15 cellular contexts compared by ENCODE assay signal in the genomic region with DNA sequence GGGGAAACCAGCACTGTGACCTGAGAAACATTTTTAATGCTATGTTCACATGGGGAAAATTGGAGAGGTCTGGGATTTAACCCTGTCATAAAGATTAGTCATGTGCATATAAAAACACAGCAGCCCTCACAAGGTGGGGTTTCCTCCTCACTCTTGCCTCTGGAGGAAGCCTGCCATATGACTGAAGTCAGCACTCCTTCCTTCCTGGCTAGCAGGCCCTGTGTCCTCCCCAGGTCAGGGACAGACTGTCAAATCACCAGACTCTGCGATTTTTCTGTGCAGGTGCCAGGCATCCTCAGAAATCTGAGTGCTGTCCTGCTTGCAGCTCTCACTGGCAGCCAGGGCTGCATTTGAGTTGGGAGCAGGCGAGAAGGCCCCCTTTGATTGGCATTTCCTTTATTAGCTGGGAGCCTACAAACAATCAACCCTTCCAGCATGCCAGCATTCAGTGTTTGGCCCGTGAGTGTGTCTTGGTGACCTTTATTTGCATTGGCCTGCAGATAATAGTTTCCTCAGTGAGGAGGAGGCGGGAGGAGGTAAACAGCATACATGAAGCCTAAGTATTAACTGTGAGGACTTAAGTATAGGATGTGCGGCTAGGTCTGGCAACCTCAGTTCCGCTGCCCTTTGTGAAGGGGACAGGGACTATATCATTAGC.
DNase-seq lines count a peak whose midpoint lies in the region; FAIRE-seq and TF ChIP-seq lines count a peak whose summit lies in the region.
"Had no signal": no experiment of that assay in that cellular context is flagged by ENCODE, and none has a peak within 500 bp of the region (broad histone marks: within the 10 kb centered on the region; RNA-seq: fewer than 3 reads in every experiment).

No MANE protein-coding gene starts in this region.

- no TSS peak for BruUV-seq in endothelial cell of umbilical vein (replicated peaks; lab: Mats Ljungman, UMichigan)

- FAIRE-seq in endothelial cell of umbilical vein (lab: Jason Lieb, UNC) (peak; percentile 78), urothelium cell line (lab: Jason Lieb, UNC) (no peak)

- intact Hi-C loops in endothelial cell of umbilical vein (cut with micrococcal nuclease) = loop anchor here (2.0 kb wide), 1 partner anchor 16 kb away; no protein-coding TSS in a partner anchor

- no peaks in the 10 kb centered on the region for H4K20me1 ChIP-seq in endothelial cell of umbilical vein (replicated peaks; ENCODE audit: control insufficient read depth, extremely low read depth, insufficient read depth, low read length)

- H3K9me3 ChIP-seq in endothelial cell of umbilical vein (replicated peaks; ENCODE audit: control insufficient read depth, insufficient read depth, low read length) = no peaks in the 10 kb centered on the region
- no peaks in the 10 kb centered on the region for H3K9me3 ChIP-seq in mesodermal cell (ENCODE audit: control insufficient read depth, low read length)
- H3K9me3 ChIP-seq: MG63, thyroid gland had no signal

- H3K27ac ChIP-seq in endothelial cell of umbilical vein (ENCODE audit: insufficient read depth, low read depth, low read length) (no peak overlapping the region), mesodermal cell (ENCODE audit: low read depth, low read length, severe bottlenecking) (peak overlapping the region; percentile 43)
- H3K27ac ChIP-seq: HL-60, PC-9, thyroid gland had no signal

- 73 to 74% methylated on average over 4 to 5 of the region's 6 CpGs for WGBS in mesodermal cell (ENCODE audit: insufficient coverage in 2 of 2), 2 experiments

- no peak overlapping the region for H3K4me3 ChIP-seq in endothelial cell of umbilical vein (replicated peaks in 1 of 3; ENCODE audit: insufficient read depth in 1 of 3, low read depth in 1 of 3, low read length in 3 of 3)
- no peak overlapping the region for H3K4me3 ChIP-seq in mesodermal cell (ENCODE audit: extremely low read depth, insufficient read depth, low read length, poor library complexity, severe bottlenecking)
- H3K4me3 ChIP-seq: MG63, PC-9, thyroid gland had no signal

- no peaks in the 10 kb centered on the region for H3K27me3 ChIP-seq in endothelial cell of umbilical vein (ENCODE audit: control insufficient read depth in 2 of 2, insufficient read depth in 2 of 2, low read length in 2 of 2)
- H3K27me3 ChIP-seq: MG63, thyroid gland had no signal

- H3K9ac ChIP-seq in endothelial cell of umbilical vein (replicated peaks; ENCODE audit: extremely low read depth, insufficient read depth, low read length) = no peak overlapping the region

- H3K9me1 ChIP-seq in endothelial cell of umbilical vein (replicated peaks; ENCODE audit: control insufficient read depth, extremely low read depth, insufficient read depth, low read length) = no peaks in the 10 kb centered on the region

- POLR2A ChIA-PET in endothelial cell of umbilical vein (lab: Charles Lee) = no interaction called here

- H3K4me1 ChIP-seq in endothelial cell of umbilical vein (ENCODE audit: control insufficient read depth, extremely low read depth, insufficient read depth, low read length) (peaks cover 14% of the 10 kb centered on the region), mesodermal cell (ENCODE audit: control insufficient read depth, insufficient read depth, low read length, poor library complexity, severe bottlenecking) (peaks cover 25% of the 10 kb centered on the region)
- H3K4me1 ChIP-seq: thyroid gland had no signal

- H3K36me3 ChIP-seq in endothelial cell of umbilical vein (ENCODE audit: control insufficient read depth in 2 of 2, extremely low read depth in 1 of 2, insufficient read depth in 2 of 2, low read length in 2 of 2) (no peaks in the 10 kb centered on the region), mesodermal cell (ENCODE audit: control insufficient read depth, insufficient read depth, low read length) (no peaks in the 10 kb centered on the region)
- H3K36me3 ChIP-seq: MG63, thyroid gland had no signal

- no peak overlapping the region for H2AFZ ChIP-seq in endothelial cell of umbilical vein (ENCODE audit: low read depth, low read length)
- H2AFZ ChIP-seq: PC-9 had no signal

- dilution Hi-C loops in endothelial cell of umbilical vein (cut with MboI; ENCODE audit: extremely low pct_ligation_motif_present, low sequenced_read_pairs) = no loop called here

- no peak for TF ChIP-seq POLR2A in endothelial cell of umbilical vein (IDR thresholded peaks at IDR 0.05; ENCODE audit: low read depth, low read length)

- H3K79me2 ChIP-seq in endothelial cell of umbilical vein (ENCODE audit: control insufficient read depth, insufficient read depth, low read length) = no peaks in the 10 kb centered on the region

- CTCF ChIA-PET in endothelial cell of umbilical vein (lab: Charles Lee) = no interaction called here

- DNase-seq in DMS153 treated with DMSO at 0.1 percent for 48 hours (lab: John Stamatoyannopoulos, UW; ENCODE audit: unreplicated experiment) (peak; percentile 39), M059J (ENCODE audit: low read depth) (peak; percentile 53), endothelial cell of umbilical vein (ENCODE audit: low read depth, low spot score) (peak; percentile 74), 8988T (no peak), foreskin melanocyte (no peak), urothelium cell line (ENCODE audit: low spot score) (no peak)
- no peak for DNase-seq in activated CD4-positive, alpha-beta T cell treated with anti-CD3 and anti-CD28 coated beads, Interleukin-2, amount 50 U/mL, for 4 hours
- DNase-seq: activated CD8-positive, alpha-beta memory T cell treated with anti-CD3 and anti-CD28 coated beads, Interleukin-2, amount 50 U/mL, for 48 hours; MG63; occipital lobe; PC-9; T-cell; thyroid gland had no signal

- no peak for TF ChIP-seq CTCF in endothelial cell of umbilical vein (IDR thresholded peaks at IDR 0.05; ENCODE audit: extremely low read depth in 1 of 2, insufficient read depth in 1 of 2, low read depth in 1 of 2, low read length in 2 of 2)

- peak overlapping the region; percentile 13 for H3K4me2 ChIP-seq in endothelial cell of umbilical vein (ENCODE audit: insufficient read depth, low read length)
- H3K4me2 ChIP-seq: PC-9 had no signal

TF ChIP-seq in endothelial cell of umbilical vein, 7 proteins besides CTCF, POLR2A, EP300 and RAD21:
- TF ChIP-seq FOS (IDR thresholded peaks at IDR 0.05; ENCODE audit: borderline replicate concordance, insufficient read depth, low read length) = peak; percentile 50
- TF ChIP-seq POLR2AphosphoS5 (IDR thresholded peaks at IDR 0.05; ENCODE audit: insufficient read depth, low read depth, low read length) = peak; percentile 33
- TF ChIP-seq, protein P1, sequence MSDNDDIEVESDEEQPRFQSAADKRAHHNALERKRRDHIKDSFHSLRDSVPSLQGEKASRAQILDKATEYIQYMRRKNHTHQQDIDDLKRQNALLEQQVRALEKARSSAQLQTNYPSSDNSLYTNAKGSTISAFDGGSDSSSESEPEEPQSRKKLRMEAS (IDR thresholded peaks at IDR 0.05; ENCODE audit: insufficient read depth, insufficient read length) = no peak
- no peak for TF ChIP-seq EZH2 (IDR thresholded peaks at IDR 0.05; ENCODE audit: borderline replicate concordance, low read depth, low read length, severe bottlenecking)
- TF ChIP-seq GATA2 (IDR thresholded peaks at IDR 0.05; ENCODE audit: insufficient read depth, insufficient read length, low read depth, low read length) = peak; percentile 31
- no peak for TF ChIP-seq JUN (IDR thresholded peaks at IDR 0.05; ENCODE audit: borderline replicate concordance, insufficient read depth, insufficient read length, low read depth)
- TF ChIP-seq MYC (IDR thresholded peaks at IDR 0.05; ENCODE audit: low read depth, low read length) = no peak

Comparison
In these comparisons a context has a peak if more than half of its experiments do, and no peak if none do; other contexts are left out.
1. DNase-seq: peak in DMS153 treated with DMSO at 0.1 percent for 48 hours (single experiment), M059J (single experiment) and endothelial cell of umbilical vein (single experiment); none in 8988T (single experiment), foreskin melanocyte (single experiment), urothelium cell line (single experiment) and activated CD4-positive, alpha-beta T cell treated with anti-CD3 and anti-CD28 coated beads, Interleukin-2, amount 50 U/mL, for 4 hours (0 of 2).